1 cellular context compared by ENCODE assay signal in genomic region chr2:230687498-230687897, GRCh38.
TF ChIP-seq lines count a peak whose summit lies in the region.

No MANE protein-coding gene starts in this region.

TF ChIP-seq in HEK293, 187 proteins besides CTCF, POLR2A, EP300 and RAD21 (continued from another document):
- TF ChIP-seq ELK4 (IDR thresholded peaks at IDR 0.05; ENCODE audit: borderline replicate concordance, low read depth, low read length) (no peak), FEZF1 (tag by site-specific recombination; IDR thresholded peaks at IDR 0.05) (peak; percentile 76), ZNF362 (tag by site-specific recombination; IDR thresholded peaks at IDR 0.05) (no peak), GLIS1 (tag by site-specific recombination; IDR thresholded peaks at IDR 0.05) (no peak), TCF7L2 (IDR thresholded peaks at IDR 0.05; ENCODE audit: borderline replicate concordance, low read depth, low read length) (peak; percentile 32; the same call in 1 of the 2 replicates), ZNF600 (tag by site-specific recombination; IDR thresholded peaks at IDR 0.05) (peak; percentile 52; the same call in 1 of the 2 replicates), ZNF335 (tag by site-specific recombination; conservative IDR thresholded peaks at IDR 0.05) (peak; percentile 36; the same call in 1 of the 2 replicates), ZNF280C (tag by site-specific recombination; IDR thresholded peaks at IDR 0.05) (no peak), ZNF596 (tag by site-specific recombination; IDR thresholded peaks at IDR 0.05) (peak; percentile 75), ZNF175 (tag by site-specific recombination; IDR thresholded peaks at IDR 0.05) (no peak), PRDM1 (tag by site-specific recombination; IDR thresholded peaks at IDR 0.05) (peak; percentile 95)
